Comparison of ENCODE assay signal across 15 cellular contexts in genomic region chr14:60332869-60333268, GRCh38.
A peak's percentile ranks its signal among the peaks of the same experiment; 100 is the strongest.
DNase-seq lines count a peak whose midpoint lies in the region; ATAC-seq and TF ChIP-seq lines count a peak whose summit lies in the region.
"Had no signal": no experiment of that assay in that cellular context is flagged by ENCODE, and none has a peak within 500 bp of the region (broad histone marks: within the 10 kb centered on the region; RNA-seq: fewer than 3 reads in every experiment).

No MANE protein-coding gene starts in this region.

- TF ChIP-seq CTCF in CD4-positive, alpha-beta T cell (IDR thresholded peaks at IDR 0.05): no peak
- TF ChIP-seq CTCF in foreskin keratinocyte (conservative IDR thresholded peaks at IDR 0.05): no peak

- no peak overlapping the region for H2AFZ ChIP-seq in Karpas-422 (ENCODE audit: low read length)

- H3K79me2 ChIP-seq in Karpas-422 (ENCODE audit: low read length): peaks cover 7% of the 10 kb centered on the region; the same call in 1 of the 2 replicates

- peaks cover 6% of the 10 kb centered on the region for H3K27me3 ChIP-seq in CD4-positive, alpha-beta T cell (ENCODE audit: control insufficient read depth, insufficient read depth, low read length)
- H3K27me3 ChIP-seq in Karpas-422 (ENCODE audit: low read length): no peaks in the 10 kb centered on the region
- H3K27me3 ChIP-seq in foreskin keratinocyte: peaks cover 60% of the 10 kb centered on the region

- H3K9me3 Mint-ChIP-seq in activated CD4-positive, alpha-beta T cell treated with anti-CD3 and anti-CD28 coated beads, Interleukin-2, amount 10 ng/mL, durations not matched to agents 24 days and 14 days: no peaks in the 10 kb centered on the region
- no peaks in the 10 kb centered on the region for H3K9me3 Mint-ChIP-seq in CD4-positive, alpha-beta T cell
- H3K9me3 Mint-ChIP-seq in activated T-helper 17 cell treated with anti-CD3 and anti-CD28 coated beads, Interleukin-2, amount 50 U/mL, for 72 hours: no peaks in the 10 kb centered on the region

- intact Hi-C loops in activated CD4-positive, alpha-beta T cell treated with anti-CD3 and anti-CD28 coated beads, Interleukin-2, amount 10 ng/mL, durations not matched to agents 24 days and 14 days (cut with micrococcal nuclease): loop anchor here (1.0 to 10.0 kb wide), 4 partner anchors 85 to 422 kb away; partner anchors contain the start of gene PCNX4
- intact Hi-C loops in CD4-positive, alpha-beta T cell (cut with DNase I, micrococcal nuclease): loop anchor here (5.0 to 10.0 kb wide), 7 partner anchors 66 to 1362 kb away; partner anchors contain the start of gene HIF1A (in 1 of the 2)
- intact Hi-C loops in left cardiac atrium (cut with DNase I): no loop called here

- no peaks in the 10 kb centered on the region for H3K36me3 ChIP-seq in Karpas-422 (ENCODE audit: insufficient read depth, low read length)

- no peaks in the 10 kb centered on the region for H4K20me1 ChIP-seq in Karpas-422 (ENCODE audit: insufficient read depth, low read depth, low read length)

- H3K4me3 ChIP-seq in Karpas-422 (ENCODE audit: low read length): no peak overlapping the region

- POLR2A ChIA-PET in CD4-positive, alpha-beta T cell (lab: Charles Lee): interaction anchor here (3.4 kb wide), 1 partner anchor 84 kb away, joined by 58 read pairs; the partner anchor contains the start of gene PPM1A

- peak overlapping the region; percentile 92 for H3K4me2 ChIP-seq in Karpas-422 (ENCODE audit: low read depth, low read length, poor library complexity, severe bottlenecking)

- no peak overlapping the region for H3K27ac ChIP-seq in CD4-positive, alpha-beta T cell (ENCODE audit: low read depth, low read length)
- H3K27ac ChIP-seq in Karpas-422 (ENCODE audit: low read length) (no peak overlapping the region), foreskin keratinocyte (no peak overlapping the region)

- H3K9me3 ChIP-seq in CD4-positive, alpha-beta T cell (ENCODE audit: control insufficient read depth, low read length): no peaks in the 10 kb centered on the region
- H3K9me3 ChIP-seq in Karpas-422 (ENCODE audit: low read length): no peaks in the 10 kb centered on the region

- H3K27me3 Mint-ChIP-seq in activated CD4-positive, alpha-beta T cell treated with anti-CD3 and anti-CD28 coated beads, Interleukin-2, amount 10 ng/mL, durations not matched to agents 24 days and 14 days: peaks cover 43% of the 10 kb centered on the region
- H3K27me3 Mint-ChIP-seq in CD4-positive, alpha-beta T cell: peaks cover 59% of the 10 kb centered on the region
- peaks cover 41% of the 10 kb centered on the region for H3K27me3 Mint-ChIP-seq in activated T-helper 17 cell treated with anti-CD3 and anti-CD28 coated beads, Interleukin-2, amount 50 U/mL, for 72 hours

- ATAC-seq in CD4-positive, alpha-beta T cell (ENCODE audit: poor library complexity): no peak
- ATAC-seq in activated T-helper 17 cell treated with anti-CD3 and anti-CD28 coated beads, Interleukin-2, amount 50 U/mL, for 72 hours (replicated peaks): no peak
- no peak for ATAC-seq in GM21526 (IDR thresholded peaks at IDR 0.05; ENCODE audit: low FRiP score, unreplicated experiment)
- ATAC-seq in foreskin keratinocyte: no peak
- no peak for ATAC-seq in left cardiac atrium
- ATAC-seq: HCT116 had no signal

- H3K9ac ChIP-seq in Karpas-422 (ENCODE audit: low read length): no peak overlapping the region

- CTCF ChIA-PET in CD4-positive, alpha-beta T cell (lab: Charles Lee): interaction anchor here (1.7 to 1.9 kb wide), 2 partner anchors 88 to 368 kb away, joined by 5 to 6 read pairs; no protein-coding TSS in a partner anchor

- peak; percentile 63 for DNase-seq in activated CD4-positive, alpha-beta T cell treated with anti-CD3 and anti-CD28 coated beads, Interleukin-2, amount 10 ng/mL, durations not matched to agents 24 days and 14 days
- DNase-seq in activated CD4-positive, alpha-beta T cell treated with anti-CD3 and anti-CD28 coated beads for 1 hour: no peak
- DNase-seq in CD4-positive, alpha-beta T cell: no peak
- no peak for DNase-seq in Karpas-422
- DNase-seq in foreskin keratinocyte: no peak
- DNase-seq in left cardiac atrium: no peak
- DNase-seq: DMS79, KG1, NCI-H187 treated with DMSO at 0.1 percent for 48 hours, NCI-H446, NCI-H748 treated with DMSO at 0.1 percent for 48 hours had no signal

- peak overlapping the region; percentile 48 for H3K4me3 Mint-ChIP-seq in activated CD4-positive, alpha-beta T cell treated with anti-CD3 and anti-CD28 coated beads, Interleukin-2, amount 10 ng/mL, durations not matched to agents 24 days and 14 days
- H3K4me3 Mint-ChIP-seq in CD4-positive, alpha-beta T cell: peak overlapping the region; percentile 31
- peak overlapping the region; percentile 87 for H3K4me3 Mint-ChIP-seq in activated T-helper 17 cell treated with anti-CD3 and anti-CD28 coated beads, Interleukin-2, amount 50 U/mL, for 72 hours

- no peaks in the 10 kb centered on the region for H3K9me2 ChIP-seq in Karpas-422 (replicated peaks; ENCODE audit: insufficient read depth, low read length)

- H3K4me1 Mint-ChIP-seq in activated CD4-positive, alpha-beta T cell treated with anti-CD3 and anti-CD28 coated beads, Interleukin-2, amount 10 ng/mL, durations not matched to agents 24 days and 14 days: peaks cover 26% of the 10 kb centered on the region
- H3K4me1 Mint-ChIP-seq in CD4-positive, alpha-beta T cell (ENCODE audit: low read depth): peaks cover 23% of the 10 kb centered on the region
- H3K4me1 Mint-ChIP-seq in activated T-helper 17 cell treated with anti-CD3 and anti-CD28 coated beads, Interleukin-2, amount 50 U/mL, for 72 hours: peaks cover 4% of the 10 kb centered on the region

- no peaks in the 10 kb centered on the region for H3K36me3 Mint-ChIP-seq in activated CD4-positive, alpha-beta T cell treated with anti-CD3 and anti-CD28 coated beads, Interleukin-2, amount 10 ng/mL, durations not matched to agents 24 days and 14 days (ENCODE audit: low read depth)
- peaks cover 10% of the 10 kb centered on the region for H3K36me3 Mint-ChIP-seq in CD4-positive, alpha-beta T cell (ENCODE audit: low read depth)
- H3K36me3 Mint-ChIP-seq in activated T-helper 17 cell treated with anti-CD3 and anti-CD28 coated beads, Interleukin-2, amount 50 U/mL, for 72 hours (ENCODE audit: low read depth): no peaks in the 10 kb centered on the region
- H3K36me3 Mint-ChIP-seq: CD14-positive monocyte had no signal

- peaks cover 55% of the 10 kb centered on the region for H3K4me1 ChIP-seq in Karpas-422 (ENCODE audit: low read length)
- no peaks in the 10 kb centered on the region for H3K4me1 ChIP-seq in foreskin keratinocyte

- peak overlapping the region; percentile 25 for H3K27ac Mint-ChIP-seq in activated CD4-positive, alpha-beta T cell treated with anti-CD3 and anti-CD28 coated beads, Interleukin-2, amount 10 ng/mL, durations not matched to agents 24 days and 14 days
- H3K27ac Mint-ChIP-seq in CD4-positive, alpha-beta T cell: no peak overlapping the region
- H3K27ac Mint-ChIP-seq in activated T-helper 17 cell treated with anti-CD3 and anti-CD28 coated beads, Interleukin-2, amount 50 U/mL, for 72 hours: no peak overlapping the region
- H3K27ac Mint-ChIP-seq: CD14-positive monocyte had no signal

Comparison
In these comparisons a context has a peak if more than half of its experiments do, and no peak if none do; other contexts are left out.
1. H3K4me3 Mint-ChIP-seq: peak in every context shown above with its lines; median percentile 87 in activated T-helper 17 cell treated with anti-CD3 and anti-CD28 coated beads, Interleukin-2, amount 50 U/mL, for 72 hours; 48 in activated CD4-positive, alpha-beta T cell treated with anti-CD3 and anti-CD28 coated beads, Interleukin-2, amount 10 ng/mL, durations not matched to agents 24 days and 14 days; 31 in CD4-positive, alpha-beta T cell.
2. intact Hi-C loops: an anchor here in activated CD4-positive, alpha-beta T cell treated with anti-CD3 and anti-CD28 coated beads, Interleukin-2, amount 10 ng/mL, durations not matched to agents 24 days and 14 days (1.0 to 10.0 kb wide) and CD4-positive, alpha-beta T cell (5.0 to 10.0 kb wide); none called in left cardiac atrium.